Comparison of ENCODE assay signal across 27 cellular contexts in the genomic region with DNA sequence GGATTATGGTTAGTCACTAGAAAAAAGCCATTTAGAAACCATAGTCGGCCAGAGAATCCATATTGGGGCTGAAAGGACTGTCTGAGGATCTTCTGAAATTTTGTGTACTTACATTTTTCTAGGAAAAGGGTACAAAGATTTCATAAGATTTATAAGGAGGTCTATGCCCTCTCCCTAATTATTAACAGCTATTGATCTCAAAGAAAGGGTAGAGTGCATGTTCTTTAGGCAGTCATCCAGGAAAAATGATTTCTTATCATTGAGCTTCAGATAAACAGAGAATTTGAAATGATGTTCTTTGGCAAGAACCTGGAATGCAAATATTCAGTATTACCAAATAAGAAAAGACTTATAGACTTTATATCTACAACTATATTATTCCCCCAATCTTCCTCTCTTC.
"Had no signal": no experiment of that assay in that cellular context is flagged by ENCODE, and none has a peak within 500 bp of the region (broad histone marks: within the 10 kb centered on the region; RNA-seq: fewer than 3 reads in every experiment).

No MANE protein-coding gene starts in this region.

- H3K9me3 Mint-ChIP-seq: stimulated activated effector memory CD8-positive, alpha-beta T cell treated with anti-CD3 and anti-CD28 coated beads, Interleukin-12 subunit alpha, Interleukin-12 subunit beta, amount 100 ng/mL, for 72 hours; stimulated activated naive CD8-positive, alpha-beta T cell treated with anti-CD3 and anti-CD28 coated beads, Interleukin-15, amount 100 ng/mL, for 72 hours; type B pancreatic cell had no signal

- DNase-seq: stimulated activated CD4-positive, alpha-beta T cell treated with anti-CD3 and anti-CD28 coated beads, Interleukin-2, amount 100 ng/mL, for 48 hours; stimulated activated CD4-positive, alpha-beta T cell treated with anti-CD3 and anti-CD28 coated beads, Interleukin-4, amount 100 ng/mL, for 1 hour; stimulated activated CD4-positive, alpha-beta T cell treated with anti-CD3 and anti-CD28 coated beads, Interleukin-4, amount 100 ng/mL, for 24 hours; stimulated activated CD8-positive, alpha-beta memory T cell treated with anti-CD3 and anti-CD28 coated beads, Interleukin-4, amount 100 ng/mL, for 48 hours; stimulated activated naive B cell treated with anti-CD40 and anti-IgM and Interleukin-4, amounts not matched to agents 10 μg/mL and 1 μg/mL and 100 μg/mL, for 72 hours; stimulated activated naive CD4-positive, alpha-beta T cell; stimulated activated naive CD4-positive, alpha-beta T cell treated with Interleukin-2 at 50 U/mL for 16 hours; stimulated activated naive CD8-positive, alpha-beta T cell treated with anti-CD3 and anti-CD28 coated beads, Interleukin-15, amount 100 ng/mL, for 72 hours; stimulated activated naive CD8-positive, alpha-beta T cell treated with anti-CD3 and anti-CD28 coated beads, Interleukin-15, Interleukin-2, amounts not matched to agents 100 U/mL and 50 U/mL, for 24 hours; stomach; substantia nigra; testis; thyroid gland; tibial artery; transverse colon; upper lobe of left lung; upper lobe of right lung; uterus had no signal

- H3K27ac ChIP-seq: stomach, suprapubic skin, testis, thoracic aorta, thyroid gland, tibial artery, tibial nerve, transverse colon, upper lobe of left lung, upper lobe of right lung, uterus, vagina had no signal

- FAIRE-seq: urothelium cell line had no signal

- H3K4me3 ChIP-seq: stomach, suprapubic skin, testis, thoracic aorta, thyroid gland, tibial artery, tibial nerve, transverse colon, upper lobe of left lung, upper lobe of right lung, uterus, vagina had no signal

- H3K36me3 Mint-ChIP-seq: stimulated activated effector memory CD8-positive, alpha-beta T cell treated with anti-CD3 and anti-CD28 coated beads, Interleukin-12 subunit alpha, Interleukin-12 subunit beta, amount 100 ng/mL, for 72 hours; stimulated activated memory B cell treated with anti-CD40 and anti-IgM and Interleukin-4, amounts not matched to agents 10 μg/mL and 1 μg/mL and 100 μg/mL, for 72 hours; stimulated activated naive B cell treated with anti-CD40 and anti-IgM and Interleukin-4, amounts not matched to agents 10 μg/mL and 1 μg/mL and 100 μg/mL, for 72 hours; type B pancreatic cell had no signal

- H3K36me3 ChIP-seq: stomach, suprapubic skin, thoracic aorta, thyroid gland, tibial artery, tibial nerve, transverse colon, upper lobe of left lung, upper lobe of right lung, uterus, vagina had no signal

- H3K9me3 ChIP-seq: stomach, suprapubic skin, testis, thoracic aorta, thyroid gland, tibial artery, transverse colon, upper lobe of left lung, upper lobe of right lung, uterus, vagina had no signal

- H3K4me1 ChIP-seq: suprapubic skin, testis, thyroid gland, tibial nerve, upper lobe of left lung, upper lobe of right lung, uterus, vagina had no signal

- H3K27me3 Mint-ChIP-seq: stimulated activated naive CD8-positive, alpha-beta T cell treated with anti-CD3 and anti-CD28 coated beads, Interleukin-15, amount 100 ng/mL, for 72 hours; type B pancreatic cell had no signal

- H3K27ac Mint-ChIP-seq: stimulated activated effector memory CD8-positive, alpha-beta T cell treated with anti-CD3 and anti-CD28 coated beads, Interleukin-12 subunit alpha, Interleukin-12 subunit beta, amount 100 ng/mL, for 72 hours; stimulated activated memory B cell treated with anti-CD40 and anti-IgM and Interleukin-4, amounts not matched to agents 10 μg/mL and 1 μg/mL and 100 μg/mL, for 72 hours; stimulated activated naive B cell treated with anti-CD40 and anti-IgM and Interleukin-4, amounts not matched to agents 10 μg/mL and 1 μg/mL and 100 μg/mL, for 72 hours; stimulated activated naive CD8-positive, alpha-beta T cell treated with anti-CD3 and anti-CD28 coated beads, Interleukin-15, amount 100 ng/mL, for 72 hours; stimulated activated naive CD8-positive, alpha-beta T cell treated with anti-CD3 and anti-CD28 coated beads, Interleukin-15, Interleukin-2, amounts not matched to agents 100 ng/mL and 50 ng/mL, for 24 hours; type B pancreatic cell had no signal

- H3K27me3 ChIP-seq: stomach, suprapubic skin, testis, thyroid gland, tibial artery, tibial nerve, transverse colon, upper lobe of left lung, upper lobe of right lung, uterus, vagina had no signal

- ATAC-seq: stimulated activated effector memory CD8-positive, alpha-beta T cell treated with anti-CD3 and anti-CD28 coated beads, Interleukin-12 subunit alpha, Interleukin-12 subunit beta, amount 100 ng/mL, for 72 hours; stimulated activated memory B cell treated with anti-CD40 and anti-IgM and Interleukin-4, amounts not matched to agents 10 μg/mL and 1 μg/mL and 100 μg/mL, for 72 hours; stimulated activated naive B cell treated with anti-CD40 and anti-IgM and Interleukin-4, amounts not matched to agents 10 μg/mL and 1 μg/mL and 100 μg/mL, for 72 hours; stimulated activated naive CD8-positive, alpha-beta T cell treated with anti-CD3 and anti-CD28 coated beads, Interleukin-15, amount 100 ng/mL, for 72 hours; stimulated activated naive CD8-positive, alpha-beta T cell treated with anti-CD3 and anti-CD28 coated beads, Interleukin-15, Interleukin-2, amounts not matched to agents 100 U/mL and 50 U/mL, for 24 hours; upper lobe of right lung had no signal

- H3K4me3 Mint-ChIP-seq: stimulated activated effector memory CD8-positive, alpha-beta T cell treated with anti-CD3 and anti-CD28 coated beads, Interleukin-12 subunit alpha, Interleukin-12 subunit beta, amount 100 ng/mL, for 72 hours; stimulated activated memory B cell treated with anti-CD40 and anti-IgM and Interleukin-4, amounts not matched to agents 10 μg/mL and 1 μg/mL and 100 μg/mL, for 72 hours; stimulated activated naive B cell treated with anti-CD40 and anti-IgM and Interleukin-4, amounts not matched to agents 10 μg/mL and 1 μg/mL and 100 μg/mL, for 72 hours; stimulated activated naive CD8-positive, alpha-beta T cell treated with anti-CD3 and anti-CD28 coated beads, Interleukin-15, amount 100 ng/mL, for 72 hours; stimulated activated naive CD8-positive, alpha-beta T cell treated with anti-CD3 and anti-CD28 coated beads, Interleukin-15, Interleukin-2, amounts not matched to agents 100 ng/mL and 50 ng/mL, for 24 hours; type B pancreatic cell had no signal

- H3K4me1 Mint-ChIP-seq: stimulated activated effector memory CD8-positive, alpha-beta T cell treated with anti-CD3 and anti-CD28 coated beads, Interleukin-12 subunit alpha, Interleukin-12 subunit beta, amount 100 ng/mL, for 72 hours; stimulated activated memory B cell treated with anti-CD40 and anti-IgM and Interleukin-4, amounts not matched to agents 10 μg/mL and 1 μg/mL and 100 μg/mL, for 72 hours; stimulated activated naive B cell treated with anti-CD40 and anti-IgM and Interleukin-4, amounts not matched to agents 10 μg/mL and 1 μg/mL and 100 μg/mL, for 72 hours; stimulated activated naive CD8-positive, alpha-beta T cell treated with anti-CD3 and anti-CD28 coated beads, Interleukin-15, amount 100 ng/mL, for 72 hours had no signal
